Comparison of ENCODE assay signal across 11 cellular contexts in the genomic region with DNA sequence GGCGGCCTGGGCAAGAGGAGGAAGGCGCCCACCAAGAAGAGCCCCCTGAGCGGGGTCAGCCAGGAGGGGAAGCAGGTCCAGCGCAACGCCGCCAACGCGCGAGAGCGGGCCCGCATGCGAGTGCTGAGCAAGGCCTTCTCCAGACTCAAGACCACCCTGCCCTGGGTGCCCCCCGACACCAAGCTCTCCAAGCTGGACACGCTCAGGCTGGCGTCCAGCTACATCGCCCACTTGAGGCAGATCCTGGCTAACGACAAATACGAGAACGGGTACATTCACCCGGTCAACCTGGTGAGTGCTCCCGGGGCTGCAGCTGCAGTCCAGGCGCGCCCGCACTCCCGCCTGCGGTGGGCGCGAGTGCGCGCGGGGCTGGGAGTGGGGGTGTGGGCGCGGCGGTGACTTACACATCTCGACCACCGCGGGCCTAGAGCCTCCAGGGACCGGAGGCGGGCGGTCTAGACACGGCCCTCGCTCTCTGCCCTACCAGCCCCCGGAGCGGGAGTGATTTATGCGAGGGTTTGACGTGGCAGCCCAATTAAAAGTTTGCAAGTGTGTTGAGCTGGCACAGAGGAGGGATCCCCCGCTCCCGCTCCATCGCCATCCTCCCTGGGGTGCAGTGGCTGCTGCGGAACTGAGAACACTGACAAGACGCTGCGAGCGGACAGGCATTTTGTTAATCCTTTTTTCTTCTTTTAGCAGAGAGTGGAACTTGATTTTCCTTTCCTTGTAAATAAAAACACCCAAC. TPM values are rescaled to one million over a fixed set of nuclear protein-coding genes. Genes with fewer than 3 reads are reported as not detected.
DNase-seq lines count a peak whose midpoint lies in the region; ATAC-seq, FAIRE-seq and TF ChIP-seq lines count a peak whose summit lies in the region.
"Had no signal": no experiment of that assay in that cellular context is flagged by ENCODE, and none has a peak within 500 bp of the region (broad histone marks: within the 10 kb centered on the region; RNA-seq: fewer than 3 reads in every experiment).

No MANE protein-coding gene starts in this region.

- H2BK120ac ChIP-seq in H1 (replicated peaks; ENCODE audit: low read depth, low read length) (no peak overlapping the region), mesenchymal stem cell (ENCODE audit: low read depth, low read length) (peak overlapping the region; percentile 51)

- TF ChIP-seq POLR2A in H1 (IDR thresholded peaks at IDR 0.05; ENCODE audit: control extremely low read depth in 1 of 2, low read depth in 2 of 2, low read length in 2 of 2) (no peak), transverse colon (IDR thresholded peaks at IDR 0.05) (peak; percentile 17)

- no peak overlapping the region for H3K23ac ChIP-seq in H1 (ENCODE audit: insufficient read length)
- peak overlapping the region in 1 of 2 experiments; percentile 57 for H3K23ac ChIP-seq in mesenchymal stem cell (ENCODE audit: low read length in 2 of 2)

- peak overlapping the region; percentile 5; the same call in 1 of the 2 replicates for H3K18ac ChIP-seq in H1 (ENCODE audit: extremely low read depth, low read length)
- H3K18ac ChIP-seq in mesenchymal stem cell (ENCODE audit: low read depth in 1 of 2, low read length in 2 of 2), result peak overlapping the region; percentile 37 to 96

- no peak for FAIRE-seq in H1 (lab: Jason Lieb, UNC)

- no peaks in the 10 kb centered on the region for H3K9me3 ChIP-seq in H1 (ENCODE audit: insufficient read depth in 2 of 2, low read depth in 1 of 2, low read length in 1 of 2)
- H3K9me3 ChIP-seq in mesenchymal stem cell (ENCODE audit: control insufficient read depth, low read length), result no peaks in the 10 kb centered on the region
- H3K9me3 ChIP-seq in transverse colon, result no peaks in the 10 kb centered on the region

- H4K20me1 ChIP-seq in H1 (replicated peaks in 1 of 2; ENCODE audit: control insufficient read depth in 1 of 2, insufficient read depth in 2 of 2, low read length in 2 of 2), result peaks cover 0 to 7% of the 10 kb centered on the region in 2 experiments

- no peaks in the 10 kb centered on the region for H3K9me3 Mint-ChIP-seq in activated CD4-positive, alpha-beta memory T cell treated with anti-CD3 and anti-CD28 coated beads for 36 hours
- H3K9me3 Mint-ChIP-seq in activated CD4-positive, alpha-beta memory T cell treated with anti-CD3 and anti-CD28 coated beads, Interleukin-2, amount 10 ng/mL, durations not matched to agents 7 days and 5 days, result no peaks in the 10 kb centered on the region

- H4K8ac ChIP-seq in H1 (ENCODE audit: extremely low read depth, insufficient read depth, low read length) (peak overlapping the region; percentile 48; the same call in 1 of the 2 replicates), mesenchymal stem cell (ENCODE audit: low read length) (peak overlapping the region; percentile 41)

- H2BK12ac ChIP-seq in H1 (ENCODE audit: low read depth, low read length), result peak overlapping the region; percentile 86
- peak overlapping the region in 1 of 2 experiments; percentile 17 for H2BK12ac ChIP-seq in mesenchymal stem cell (ENCODE audit: low read length in 2 of 2)

- H3K79me2 ChIP-seq in H1 (ENCODE audit: control insufficient read depth in 1 of 2, insufficient read depth in 2 of 2, low read length in 2 of 2), result no peaks in the 10 kb centered on the region

- H2AK5ac ChIP-seq in H1 (ENCODE audit: low read depth, low read length) (no peak overlapping the region), mesenchymal stem cell (ENCODE audit: low read length, severe bottlenecking) (no peak overlapping the region)

- H3K4me3 Mint-ChIP-seq in activated CD4-positive, alpha-beta memory T cell treated with anti-CD3 and anti-CD28 coated beads for 36 hours, result no peak overlapping the region
- H3K4me3 Mint-ChIP-seq in activated CD4-positive, alpha-beta memory T cell treated with anti-CD3 and anti-CD28 coated beads, Interleukin-2, amount 10 ng/mL, durations not matched to agents 7 days and 5 days, result no peak overlapping the region

- CTCF ChIA-PET in activated CD4-positive, alpha-beta memory T cell treated with anti-CD3 and anti-CD28 coated beads for 36 hours (lab: Charles Lee), result interaction anchor here (1.4 kb wide), 1 partner anchor 52 kb away, joined by 3 read pairs; no protein-coding TSS in a partner anchor
- CTCF ChIA-PET in activated CD4-positive, alpha-beta memory T cell treated with anti-CD3 and anti-CD28 coated beads, Interleukin-2, amount 10 ng/mL, durations not matched to agents 7 days and 5 days (lab: Charles Lee), result interaction anchor here (1.4 kb wide), 1 partner anchor 52 kb away, joined by 3 read pairs; no protein-coding TSS in a partner anchor
- CTCF ChIA-PET in H1 (lab: Charles Lee; ENCODE audit: partially characterized antibody), result interaction anchor here (0.7 to 4.0 kb wide), 10 partner anchors 8 to 321 kb away, joined by 3 to 20 read pairs (median 4); no protein-coding TSS in a partner anchor

- in situ Hi-C loops in transverse colon (cut with MboI; ENCODE audit: low pct_ligation_motif_present in 1 of 4, low pct_unique_long_range_greater_than_20kb in 1 of 4, low sequenced_read_pairs in 3 of 4), result no loop called here

- H3K27ac ChIP-seq in H1 (ENCODE audit: low read depth, low read length), result no peak overlapping the region
- H3K27ac ChIP-seq in mesenchymal stem cell (ENCODE audit: low read length, poor library complexity, severe bottlenecking), result no peak overlapping the region
- peak overlapping the region; percentile 81 to 85 (median 82) for H3K27ac ChIP-seq in transverse colon

- H2BK15ac ChIP-seq in H1 (ENCODE audit: low read length) (no peak overlapping the region; the same call in 1 of the 2 replicates), mesenchymal stem cell (ENCODE audit: low read depth, poor library complexity, severe bottlenecking) (no peak overlapping the region)

- peaks cover 18% of the 10 kb centered on the region for H3K23me2 ChIP-seq in H1 (ENCODE audit: low read depth, low read length)

- no peak for ATAC-seq in GM18870 (IDR thresholded peaks at IDR 0.05; ENCODE audit: unreplicated experiment)

- H3K56ac ChIP-seq in H1 (replicated peaks; ENCODE audit: insufficient read length, low read depth, low read length), result no peak overlapping the region

- peaks cover 40% of the 10 kb centered on the region for H3K4me1 Mint-ChIP-seq in activated CD4-positive, alpha-beta memory T cell treated with anti-CD3 and anti-CD28 coated beads for 36 hours (ENCODE audit: low read depth)
- peaks cover 28% of the 10 kb centered on the region for H3K4me1 Mint-ChIP-seq in activated CD4-positive, alpha-beta memory T cell treated with anti-CD3 and anti-CD28 coated beads, Interleukin-2, amount 10 ng/mL, durations not matched to agents 7 days and 5 days

- no peak overlapping the region for H3K4ac ChIP-seq in H1 (replicated peaks; ENCODE audit: insufficient read length, low read depth, low read length)
- H3K4ac ChIP-seq in mesenchymal stem cell (ENCODE audit: low read depth in 1 of 2, low read length in 2 of 2), result peak overlapping the region; percentile 34 to 39

- no peak overlapping the region for H3K9ac ChIP-seq in H1 (replicated peaks in 1 of 4; ENCODE audit: extremely low read depth in 1 of 4, low read depth in 3 of 4, low read length in 3 of 4)
- H3K9ac ChIP-seq in mesenchymal stem cell (ENCODE audit: low read length), result peak overlapping the region; percentile 54

- TF ChIP-seq EP300 in H1 (IDR thresholded peaks at IDR 0.05; ENCODE audit: borderline replicate concordance in 1 of 2, low read depth in 2 of 2, low read length in 2 of 2), result no peak
- TF ChIP-seq EP300 in transverse colon (IDR thresholded peaks at IDR 0.05; ENCODE audit: low read depth), result no peak

- H3K36me3 ChIP-seq in H1 (ENCODE audit: control insufficient read depth in 2 of 4, insufficient read depth in 4 of 4, low read length in 3 of 4) (peaks cover 0 to 4% (median 0%) of the 10 kb centered on the region in 4 experiments; a peak in 1 of 8 replicates), mesenchymal stem cell (ENCODE audit: control insufficient read depth in 1 of 2, insufficient read depth in 2 of 2, low read depth in 1 of 2, low read length in 2 of 2) (no peaks in the 10 kb centered on the region), transverse colon (no peaks in the 10 kb centered on the region)

- peak overlapping the region; percentile 87; the same call in 1 of the 2 replicates for H2AFZ ChIP-seq in H1 (ENCODE audit: low read length)
- peak overlapping the region; percentile 46 for H2AFZ ChIP-seq in mesenchymal stem cell (ENCODE audit: low read depth, low read length)

- no peak overlapping the region for H3K27ac Mint-ChIP-seq in activated CD4-positive, alpha-beta memory T cell treated with anti-CD3 and anti-CD28 coated beads for 36 hours
- no peak overlapping the region for H3K27ac Mint-ChIP-seq in activated CD4-positive, alpha-beta memory T cell treated with anti-CD3 and anti-CD28 coated beads, Interleukin-2, amount 10 ng/mL, durations not matched to agents 7 days and 5 days

- no peak overlapping the region for H4K5ac ChIP-seq in H1 (ENCODE audit: insufficient read length, low read depth, low read length)

- 3% methylated on average over 44 of the region's 53 CpGs; no CpG with 5 or more reads in 1 of the 2 experiments for WGBS in H1 (ENCODE audit: extremely low coverage in 1 of 2, insufficient coverage in 1 of 2, insufficient read length in 1 of 2, insufficient replicate concordance in 2 of 2, low coverage in 1 of 2, low lambda C conversion rate in 2 of 2, missing lambda C conversion rate in 1 of 2), 2 experiments
- under 1% methylated on average over 52 of the region's 53 CpGs for WGBS in mesenchymal stem cell
- 19% methylated on average over 34 of the region's 53 CpGs; no CpG with 5 or more reads in 1 of the 2 donors for WGBS in transverse colon (ENCODE audit: low coverage in 1 of 2), 2 donors

- no peak for TF ChIP-seq RAD21 in H1 (IDR thresholded peaks at IDR 0.05 in 1 of 2, conservative IDR thresholded peaks at IDR 0.05 in 1 of 2; ENCODE audit: low read depth in 2 of 2, low read length in 2 of 2)

- no peaks in the 10 kb centered on the region for H3K36me3 Mint-ChIP-seq in activated CD4-positive, alpha-beta memory T cell treated with anti-CD3 and anti-CD28 coated beads for 36 hours
- H3K36me3 Mint-ChIP-seq in activated CD4-positive, alpha-beta memory T cell treated with anti-CD3 and anti-CD28 coated beads, Interleukin-2, amount 10 ng/mL, durations not matched to agents 7 days and 5 days (ENCODE audit: low read depth), result no peaks in the 10 kb centered on the region

- H4K91ac ChIP-seq in H1 (replicated peaks; ENCODE audit: insufficient read length, low read length), result no peak overlapping the region
- peak overlapping the region; percentile 40 for H4K91ac ChIP-seq in mesenchymal stem cell (ENCODE audit: low read length)

- H3K14ac ChIP-seq in H1 (ENCODE audit: insufficient read length) (no peak overlapping the region), mesenchymal stem cell (ENCODE audit: low read length in 2 of 2) (peak overlapping the region; percentile 33 to 49)

- H3K79me1 ChIP-seq in H1 (ENCODE audit: low read depth, low read length), result no peaks in the 10 kb centered on the region
- no peaks in the 10 kb centered on the region for H3K79me1 ChIP-seq in mesenchymal stem cell (replicated peaks; ENCODE audit: low read length, poor library complexity, severe bottlenecking)

- TF ChIP-seq CTCF in H1 (IDR thresholded peaks at IDR 0.05; ENCODE audit: control extremely low read depth in 1 of 3, insufficient read depth in 1 of 3, low read depth in 1 of 3, low read length in 3 of 3) (peak in 2 of 3 experiments; percentile 12 to 21; a peak in 1 of 4 replicates), transverse colon (IDR thresholded peaks at IDR 0.05) (no peak)

- intact Hi-C loops in activated CD4-positive, alpha-beta memory T cell treated with anti-CD3 and anti-CD28 coated beads for 36 hours (cut with micrococcal nuclease), result loop anchor here (2.0 to 5.0 kb wide), 2 partner anchors 35 to 652 kb away; no protein-coding TSS in a partner anchor
- intact Hi-C loops in transverse colon (cut with DNase I; ENCODE audit: low total_unique reads), result no loop called here

- peak; percentile 27 for DNase-seq in activated CD4-positive, alpha-beta memory T cell treated with anti-CD3 and anti-CD28 coated beads for 36 hours
- DNase-seq in activated CD4-positive, alpha-beta memory T cell treated with anti-CD3 and anti-CD28 coated beads, Interleukin-2, amount 10 ng/mL, durations not matched to agents 7 days and 5 days, result no peak
- DNase-seq in H1 (ENCODE audit: low read depth in 1 of 2, low spot score in 2 of 2) (peak in 1 of 2 experiments; percentile 80), mesenchymal stem cell (peak; percentile 74), transverse colon (no peak), KG1 (lab: John Stamatoyannopoulos, UW) (no peak), SKM-1 treated with dmso at 0.1 percent for 144 hours (lab: John Stamatoyannopoulos, UW; ENCODE audit: unreplicated experiment) (no peak)
- DNase-seq: erythroblast, MV-4-11, T1000 had no signal

- H3K4me3 ChIP-seq in H1 (ENCODE audit: extremely low read depth in 1 of 4, insufficient read depth in 2 of 4, low read depth in 3 of 4, low read length in 4 of 4) (peak overlapping the region; percentile 61 to 77 (median 68)), mesenchymal stem cell (ENCODE audit: insufficient read depth in 1 of 2, low read depth in 1 of 2, low read length in 2 of 2) (peak overlapping the region; percentile 45 to 83), transverse colon (peak overlapping the region; percentile 13 to 57 (median 26))

- H3K4me2 ChIP-seq in H1 (ENCODE audit: insufficient read depth in 1 of 2, low read depth in 2 of 2, low read length in 2 of 2) (peak overlapping the region; percentile 98 to 99), mesenchymal stem cell (ENCODE audit: low read length, poor library complexity, severe bottlenecking) (peak overlapping the region; percentile 83)

- peak overlapping the region; percentile 29; the same call in 1 of the 2 replicates for H2BK20ac ChIP-seq in H1 (ENCODE audit: low read length)

- H3K27me3 ChIP-seq in H1 (replicated peaks in 1 of 4; ENCODE audit: control insufficient read depth in 3 of 4, extremely low read depth in 1 of 4, insufficient read depth in 3 of 4, low read length in 3 of 4) (peaks cover 43 to 74% (median 62%) of the 10 kb centered on the region in 4 experiments), mesenchymal stem cell (ENCODE audit: control insufficient read depth in 1 of 2, insufficient read depth in 1 of 2, low read length in 2 of 2) (peaks cover 66 to 72% of the 10 kb centered on the region in 2 experiments), transverse colon (peaks cover 92% of the 10 kb centered on the region)

- H3K27me3 Mint-ChIP-seq in activated CD4-positive, alpha-beta memory T cell treated with anti-CD3 and anti-CD28 coated beads for 36 hours, result peaks cover 76% of the 10 kb centered on the region
- H3K27me3 Mint-ChIP-seq in activated CD4-positive, alpha-beta memory T cell treated with anti-CD3 and anti-CD28 coated beads, Interleukin-2, amount 10 ng/mL, durations not matched to agents 7 days and 5 days, result peaks cover 82% of the 10 kb centered on the region

- no peak overlapping the region; the same call in 1 of the 2 replicates for H2BK5ac ChIP-seq in H1 (ENCODE audit: low read depth, low read length)
- H2BK5ac ChIP-seq in mesenchymal stem cell (ENCODE audit: low read depth, low read length, poor library complexity, severe bottlenecking), result no peak overlapping the region

- H3K4me1 ChIP-seq in H1 (replicated peaks in 1 of 4; ENCODE audit: control insufficient read depth in 3 of 4, insufficient read depth in 4 of 4, low read length in 3 of 4) (peaks cover 3 to 16% (median 7%) of the 10 kb centered on the region in 4 experiments; a peak in 6 of 7 replicates), mesenchymal stem cell (ENCODE audit: control insufficient read depth, insufficient read depth, low read depth, low read length) (peaks cover 21% of the 10 kb centered on the region), transverse colon (peaks cover 0 to 33% (median 9%) of the 10 kb centered on the region in 4 donors)

- POLR2A ChIA-PET in activated CD4-positive, alpha-beta memory T cell treated with anti-CD3 and anti-CD28 coated beads for 36 hours (lab: Charles Lee), result no interaction called here
- POLR2A ChIA-PET in activated CD4-positive, alpha-beta memory T cell treated with anti-CD3 and anti-CD28 coated beads, Interleukin-2, amount 10 ng/mL, durations not matched to agents 7 days and 5 days (lab: Charles Lee), result no interaction called here
- POLR2A ChIA-PET in H1 (lab: Charles Lee; ENCODE audit: partially characterized antibody), result interaction anchor here (0.8 to 1.9 kb wide), 3 partner anchors 10 to 320 kb away, joined by 3 to 5 read pairs (median 3); no protein-coding TSS in a partner anchor

RNA-seq across cellular contexts. Expression of a gene that starts 0.8 kb away (rescaled TPM):
- total RNA-seq in activated CD4-positive, alpha-beta memory T cell treated with anti-CD3 and anti-CD28 coated beads for 36 hours, result not detected
- total RNA-seq in activated CD4-positive, alpha-beta memory T cell treated with anti-CD3 and anti-CD28 coated beads, Interleukin-2, amount 10 ng/mL, durations not matched to agents 7 days and 5 days, result not detected
- 0.09 TPM in 1 of 2 replicates, not detected in the other for total RNA-seq in H1 (2021; fragmentation: NEBNext Ultra II Directional; extraction: Animal tissue kit (Norgen Biotek cat#: 25700))
- polyA plus RNA-seq in H1 (2011; rRNA removed), result 0.05 and 0.06 TPM in 2 replicates
- polyA plus RNA-seq in H1 (2011; cell fraction: cytosol; rRNA removed), result 0.09 TPM
- polyA plus RNA-seq in H1 (2011; cell fraction: nucleus; rRNA removed), result 0.04 TPM
- 0.05 to 0.09 TPM (median 0.08 TPM) in 3 of 4 replicates, not detected in the other for polyA plus RNA-seq in H1 (2012, experiment 1 of 2)
- 0.10 TPM for polyA plus RNA-seq in H1 (2012, experiment 2 of 2)
- polyA plus RNA-seq in H1 (2013, experiment 1 of 2), result 0.06 TPM
- 0.06 TPM for polyA plus RNA-seq in H1 (2013, experiment 2 of 2)
- 0.05 and 0.13 TPM in 2 replicates for polyA minus RNA-seq in H1 (2011; rRNA and poly(A)+ RNA removed)
- polyA minus RNA-seq in H1 (2011; cell fraction: cytosol; rRNA and poly(A)+ RNA removed), result not detected
- polyA minus RNA-seq in H1 (2011; cell fraction: nucleus; rRNA and poly(A)+ RNA removed), result not detected
- 47.6 TPM for polyA plus RNA-seq in mesenchymal stem cell (2013, experiment 1 of 2)
- 47.6 TPM for polyA plus RNA-seq in mesenchymal stem cell (2013, experiment 2 of 2)
- 10 to 100 TPM in 2 of 4 donors, 1 to 10 TPM in 2; 6.0 to 13.0 (median 8.9) TPM for total RNA-seq in transverse colon

Comparison
In these comparisons a context has a peak if more than half of its experiments do, and no peak if none do; other contexts are left out.
1. DNase-seq: peak in activated CD4-positive, alpha-beta memory T cell treated with anti-CD3 and anti-CD28 coated beads for 36 hours (single experiment) and mesenchymal stem cell (single experiment); none in activated CD4-positive, alpha-beta memory T cell treated with anti-CD3 and anti-CD28 coated beads, Interleukin-2, amount 10 ng/mL, durations not matched to agents 7 days and 5 days (single experiment), transverse colon (single experiment), KG1 (single experiment) and SKM-1 treated with dmso at 0.1 percent for 144 hours (single experiment).
2. H3K27ac ChIP-seq: peak in transverse colon (4 of 4); none in H1 (single experiment) and mesenchymal stem cell (single experiment).
3. CTCF ChIP-seq: peak in H1 (2 of 3); none in transverse colon (0 of 5).
4. Peak in every context shown above with its lines, with median percentiles within 50 percentile points of each other: H3K4me3 ChIP-seq.